Comparison of ENCODE assay signal across 1 cellular context in the genomic region with DNA sequence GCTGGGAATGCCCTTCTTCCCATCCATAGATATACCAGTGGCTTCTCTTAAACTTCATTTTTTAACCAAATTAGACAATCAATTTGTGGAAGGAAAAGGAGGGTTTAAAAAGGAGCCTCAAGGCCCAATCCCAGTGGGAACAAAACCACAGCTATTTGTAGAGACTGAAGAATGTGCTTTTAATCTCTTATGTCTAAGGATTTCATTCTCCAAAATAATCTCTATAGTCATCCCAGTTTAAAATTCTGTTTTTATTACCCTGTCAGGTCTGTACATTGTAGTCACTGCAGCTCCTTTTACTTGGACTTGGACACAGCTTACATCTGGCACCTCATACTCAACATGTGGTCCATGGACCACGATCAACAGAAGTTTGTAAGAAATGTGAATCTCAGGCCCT.
TF ChIP-seq lines count a peak whose summit lies in the region.

No MANE protein-coding gene starts in this region.

TF ChIP-seq in IMR-90, 13 proteins besides CTCF, POLR2A, EP300 and RAD21:
- TF ChIP-seq NFE2L2 (IDR thresholded peaks at IDR 0.05; ENCODE audit: low read depth, low read length) (no peak), RCOR1 (IDR thresholded peaks at IDR 0.05; ENCODE audit: insufficient replicate concordance, low read length) (no peak), RFX5 (IDR thresholded peaks at IDR 0.05; ENCODE audit: low read depth, low read length) (no peak)
- TF ChIP-seq, protein P1, sequence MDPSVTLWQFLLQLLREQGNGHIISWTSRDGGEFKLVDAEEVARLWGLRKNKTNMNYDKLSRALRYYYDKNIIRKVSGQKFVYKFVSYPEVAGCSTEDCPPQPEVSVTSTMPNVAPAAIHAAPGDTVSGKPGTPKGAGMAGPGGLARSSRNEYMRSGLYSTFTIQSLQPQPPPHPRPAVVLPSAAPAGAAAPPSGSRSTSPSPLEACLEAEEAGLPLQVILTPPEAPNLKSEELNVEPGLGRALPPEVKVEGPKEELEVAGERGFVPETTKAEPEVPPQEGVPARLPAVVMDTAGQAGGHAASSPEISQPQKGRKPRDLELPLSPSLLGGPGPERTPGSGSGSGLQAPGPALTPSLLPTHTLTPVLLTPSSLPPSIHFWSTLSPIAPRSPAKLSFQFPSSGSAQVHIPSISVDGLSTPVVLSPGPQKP (IDR thresholded peaks at IDR 0.05; ENCODE audit: borderline replicate concordance, low read depth, low read length): no peak
- TF ChIP-seq, protein P2, sequence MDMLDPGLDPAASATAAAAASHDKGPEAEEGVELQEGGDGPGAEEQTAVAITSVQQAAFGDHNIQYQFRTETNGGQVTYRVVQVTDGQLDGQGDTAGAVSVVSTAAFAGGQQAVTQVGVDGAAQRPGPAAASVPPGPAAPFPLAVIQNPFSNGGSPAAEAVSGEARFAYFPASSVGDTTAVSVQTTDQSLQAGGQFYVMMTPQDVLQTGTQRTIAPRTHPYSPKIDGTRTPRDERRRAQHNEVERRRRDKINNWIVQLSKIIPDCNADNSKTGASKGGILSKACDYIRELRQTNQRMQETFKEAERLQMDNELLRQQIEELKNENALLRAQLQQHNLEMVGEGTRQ (IDR thresholded peaks at IDR 0.05; ENCODE audit: low read depth, low read length): no peak
TF ChIP-seq in IMR-90: peak in this region for 0.
